ENCODE assay signal across 26 cellular contexts in genomic region chr2:47992671-47993070, GRCh38.
"Had no signal": no experiment of that assay in that cellular context is flagged by ENCODE, and none has a peak within 500 bp of the region (broad histone marks: within the 10 kb centered on the region; RNA-seq: fewer than 3 reads in every experiment).

No MANE protein-coding gene starts in this region.

- H3K36me3 Mint-ChIP-seq: activated CD4-positive, alpha-beta memory T cell treated with anti-CD3 and anti-CD28 coated beads for 36 hours; activated naive CD4-positive, alpha-beta T cell treated with anti-CD3 and anti-CD28 coated beads, Interleukin-2, amount 10 ng/mL, durations not matched to agents 7 days and 5 days; activated naive CD8-positive, alpha-beta T cell; brain; WTC11 had no signal

- FAIRE-seq: frontal cortex had no signal

- H3K27me3 Mint-ChIP-seq: activated naive CD4-positive, alpha-beta T cell treated with anti-CD3 and anti-CD28 coated beads, Interleukin-2, amount 10 ng/mL, durations not matched to agents 7 days and 5 days; activated naive CD8-positive, alpha-beta T cell; brain had no signal

- H3K9me3 Mint-ChIP-seq: activated CD4-positive, alpha-beta memory T cell treated with anti-CD3 and anti-CD28 coated beads for 36 hours; activated naive CD4-positive, alpha-beta T cell treated with anti-CD3 and anti-CD28 coated beads, Interleukin-2, amount 10 ng/mL, durations not matched to agents 7 days and 5 days; activated T-cell treated with anti-CD3 and anti-CD28 coated beads, Interleukin-2, amount 50 U/mL, for 4 hours; activated T-helper 2 cell treated with anti-CD3 and anti-CD28 coated beads, Interferon-gamma antibody, Interleukin-2, Interleukin-4, amounts not matched to agents 10 μg/mL and 5 μg/mL and 100 μg/mL, durations not matched to agents 14 hours and 24 hours and 36 hours; brain; dendritic cell treated with granulocyte-macrophage colony-stimulating factor and Interleukin-4, amounts not matched to agents 40 ng/mL and 50 ng/mL, for 4 days; endodermal cell; WTC11 had no signal

- H3K27ac Mint-ChIP-seq: activated CD4-positive, alpha-beta memory T cell treated with anti-CD3 and anti-CD28 coated beads for 36 hours; activated naive CD4-positive, alpha-beta T cell treated with anti-CD3 and anti-CD28 coated beads, Interleukin-2, amount 10 ng/mL, durations not matched to agents 7 days and 5 days; activated naive CD8-positive, alpha-beta T cell; activated T-helper 2 cell treated with anti-CD3 and anti-CD28 coated beads, Interferon-gamma antibody, Interleukin-2, Interleukin-4, amounts not matched to agents 10 μg/mL and 5 μg/mL and 100 μg/mL, durations not matched to agents 14 hours and 24 hours and 36 hours; brain; dendritic cell treated with granulocyte-macrophage colony-stimulating factor and Interleukin-4, amounts not matched to agents 40 ng/mL and 50 ng/mL, for 4 days; endodermal cell; WTC11 had no signal

- ATAC-seq: activated T-cell treated with anti-CD3 and anti-CD28 coated beads, Interleukin-2, amount 50 U/mL, for 4 hours; esophagus mucosa; WTC11 had no signal

- H3K4me3 ChIP-seq: ascending aorta, breast epithelium, cardiac muscle cell, coronary artery, dorsolateral prefrontal cortex had no signal

- DNase-seq: activated CD4-positive, alpha-beta memory T cell treated with anti-CD3 and anti-CD28 coated beads for 36 hours; activated CD4-positive, alpha-beta T cell treated with anti-CD3 and anti-CD28 coated beads for 1 hour; activated CD4-positive, alpha-beta T cell treated with anti-CD3 and anti-CD28 coated beads for 48 hours; activated CD8-positive, alpha-beta memory T cell treated with anti-CD3 and anti-CD28 coated beads for 24 hours; activated effector memory CD4-positive, alpha-beta T cell treated with anti-CD3 and anti-CD28 coated beads, Interleukin-2, amount 50 U/mL, for 16 hours; activated naive CD4-positive, alpha-beta T cell treated with anti-CD3 and anti-CD28 coated beads, Interleukin-2, amount 10 ng/mL, durations not matched to agents 7 days and 5 days; activated T-cell treated with anti-CD3 and anti-CD28 coated beads, Interleukin-2, amount 50 U/mL, for 4 hours; central memory CD4-positive, alpha-beta T cell; dorsolateral prefrontal cortex; effector memory CD4-positive, alpha-beta T cell; endodermal cell; foreskin fibroblast; head of caudate nucleus; T-helper 2 cell had no signal

- H3K4me1 Mint-ChIP-seq: activated naive CD4-positive, alpha-beta T cell treated with anti-CD3 and anti-CD28 coated beads, Interleukin-2, amount 10 ng/mL, durations not matched to agents 7 days and 5 days; brain; WTC11 had no signal

- H3K4me1 ChIP-seq: ascending aorta, breast epithelium had no signal

- H3K27ac ChIP-seq: ascending aorta, breast epithelium, cardiac muscle cell, coronary artery, dorsolateral prefrontal cortex, VCaP had no signal

- H3K4me3 Mint-ChIP-seq: activated CD4-positive, alpha-beta memory T cell treated with anti-CD3 and anti-CD28 coated beads for 36 hours; activated naive CD4-positive, alpha-beta T cell treated with anti-CD3 and anti-CD28 coated beads, Interleukin-2, amount 10 ng/mL, durations not matched to agents 7 days and 5 days; activated naive CD8-positive, alpha-beta T cell; activated T-cell treated with anti-CD3 and anti-CD28 coated beads, Interleukin-2, amount 50 U/mL, for 4 hours; brain; dendritic cell treated with granulocyte-macrophage colony-stimulating factor and Interleukin-4, amounts not matched to agents 40 ng/mL and 50 ng/mL, for 4 days; endodermal cell; WTC11 had no signal

- H3K9me3 ChIP-seq: ascending aorta, breast epithelium had no signal
